Comparison of ENCODE assay signal across 20 cellular contexts in the genomic region with DNA sequence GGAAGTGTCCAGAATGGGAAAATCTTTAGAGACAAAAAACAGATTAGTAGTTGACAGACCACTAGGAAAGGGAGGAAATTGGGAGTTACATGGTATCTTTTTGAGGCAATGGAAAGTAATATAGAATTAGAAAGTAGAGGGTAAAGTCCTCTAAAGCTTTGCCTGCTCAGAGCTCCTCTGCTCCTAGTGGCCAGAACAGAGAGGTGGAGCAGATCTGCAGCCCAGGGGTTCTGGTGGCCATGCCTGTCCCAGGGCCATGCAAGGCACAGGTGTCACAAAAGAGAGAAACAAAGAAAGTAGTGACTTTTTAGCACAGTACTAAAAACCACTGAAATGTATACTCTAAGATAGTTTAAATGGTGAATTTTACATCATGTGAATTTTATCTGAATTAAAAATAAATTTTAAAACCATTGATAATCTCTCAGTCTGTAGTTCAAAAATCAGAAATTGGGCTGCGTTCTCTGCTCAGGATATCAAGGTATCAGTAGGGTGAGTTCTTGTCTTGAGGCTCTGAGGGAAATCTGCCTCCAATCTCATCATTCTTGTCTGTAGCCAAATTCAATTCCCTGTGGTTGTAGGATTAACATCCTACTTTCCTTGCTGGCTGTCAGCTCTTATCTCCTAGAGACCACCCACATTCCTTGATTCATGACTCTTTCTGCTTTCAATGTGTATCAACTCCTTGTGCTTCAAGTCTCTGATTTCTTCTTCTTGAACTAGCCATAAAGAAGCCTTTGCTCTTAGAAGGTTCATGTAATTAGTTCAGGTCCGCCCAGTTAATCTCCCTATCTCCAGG. TPM values are rescaled to one million over a fixed set of nuclear protein-coding genes. Genes with fewer than 3 reads are reported as not detected.
DNase-seq lines count a peak whose midpoint lies in the region; ATAC-seq, FAIRE-seq and TF ChIP-seq lines count a peak whose summit lies in the region.
"Had no signal": no experiment of that assay in that cellular context is flagged by ENCODE, and none has a peak within 500 bp of the region (broad histone marks: within the 10 kb centered on the region; RNA-seq: fewer than 3 reads in every experiment).

No MANE protein-coding gene starts in this region.

- H3K4me1 ChIP-seq in A549 = no peaks in the 10 kb centered on the region
- no peaks in the 10 kb centered on the region for H3K4me1 ChIP-seq in GM23338 (ENCODE audit: insufficient read depth)
- H3K4me1 ChIP-seq in RWPE2 (ENCODE audit: insufficient read depth, poor library complexity, severe bottlenecking) = no peaks in the 10 kb centered on the region
- H3K4me1 ChIP-seq: foreskin keratinocyte, sigmoid colon had no signal

- no peak for DNase-seq in A549 (ENCODE audit: low read depth in 1 of 2, low spot score in 1 of 2)
- DNase-seq in GM23338 (ENCODE audit: low spot score) = peak; percentile 53
- no peak for DNase-seq in RWPE2 (ENCODE audit: low spot score)
- DNase-seq in fibroblast of pulmonary artery (ENCODE audit: low read depth) = no peak
- no peak for DNase-seq in activated T-cell treated with anti-CD3 and anti-CD28 coated beads, Interleukin-2, amount 50 U/mL, for 1 hour
- no peak for DNase-seq in SKM-1 (lab: John Stamatoyannopoulos, UW; ENCODE audit: unreplicated experiment)
- no peak for DNase-seq in dermis blood vessel endothelial cell
- DNase-seq: activated B cell treated with CpG ODN at 0.5 μM for 24 hours; activated gamma-delta T cell treated with Interleukin-2 at 50 U/mL for 16 hours; aorta; COR-L47; foreskin keratinocyte; NCI-H2081 treated with DMSO at 0.1 percent for 48 hours; sigmoid colon; stimulated activated CD4-positive, alpha-beta T cell treated with anti-CD3 and anti-CD28 coated beads, Interleukin-4, amount 100 ng/mL, for 4 hours had no signal

- peaks cover 5% of the 10 kb centered on the region; the same call in 1 of the 3 replicates for H3K36me3 Mint-ChIP-seq in GM23338 (ENCODE audit: low read depth)
- H3K36me3 Mint-ChIP-seq: memory B cell had no signal

- H3K9me2 ChIP-seq in GM23338 (ENCODE audit: insufficient read depth) = no peaks in the 10 kb centered on the region

- 95% methylated on average over 2 of the region's 2 CpGs for WGBS in A549 (ENCODE audit: missing lambda C conversion rate)

- H4K20me1 ChIP-seq in GM23338 (replicated peaks; ENCODE audit: insufficient read depth) = no peaks in the 10 kb centered on the region

- no peak overlapping the region for H3K4me2 ChIP-seq in A549
- H3K4me2 ChIP-seq in GM23338 = no peak overlapping the region

- no peak for FAIRE-seq in A549 (lab: Jason Lieb, UNC)
- FAIRE-seq: urothelium cell line had no signal

- no peak overlapping the region for H3K4me3 Mint-ChIP-seq in GM23338
- H3K4me3 Mint-ChIP-seq: activated B cell treated with CpG ODN at 0.5 μM for 24 hours, memory B cell had no signal

- H2AFZ ChIP-seq in GM23338 = no peak overlapping the region

- no peaks in the 10 kb centered on the region for H3K36me3 ChIP-seq in GM23338 (ENCODE audit: insufficient read depth)
- H3K36me3 ChIP-seq in RWPE2 (ENCODE audit: low read depth) = no peaks in the 10 kb centered on the region
- H3K36me3 ChIP-seq: neutrophil, sigmoid colon had no signal

- TF ChIP-seq CTCF in A549 (IDR thresholded peaks at IDR 0.05) = no peak
- TF ChIP-seq CTCF in GM23338 (conservative IDR thresholded peaks at IDR 0.05; ENCODE audit: low read depth in 2 of 2) = peak; percentile 26 to 43
- peak; percentile 17 for TF ChIP-seq CTCF in RWPE2 (IDR thresholded peaks at IDR 0.05; ENCODE audit: poor library complexity, severe bottlenecking)
- TF ChIP-seq CTCF in fibroblast of pulmonary artery (IDR thresholded peaks at IDR 0.05; ENCODE audit: low read length, missing control alignments) = peak; percentile 11

- CTCF ChIA-PET in A549 (lab: Yijun Ruan, JAX) = interaction anchor here (1.3 kb wide), 1 partner anchor 39 kb away, joined by 4 read pairs; no protein-coding TSS in a partner anchor

- H3K27ac Mint-ChIP-seq in GM23338 = no peak overlapping the region
- H3K27ac Mint-ChIP-seq: activated B cell treated with CpG ODN at 0.5 μM for 24 hours, memory B cell had no signal

- TF ChIP-seq POLR2A in A549 (IDR thresholded peaks at IDR 0.05; ENCODE audit: low read length) = no peak

- POLR2A ChIA-PET in A549 (lab: Yijun Ruan, JAX) = no interaction called here

- H3K79me2 ChIP-seq in GM23338 (replicated peaks; ENCODE audit: insufficient read depth) = no peaks in the 10 kb centered on the region

- no peaks in the 10 kb centered on the region for H3F3A ChIP-seq in GM23338 (replicated peaks; ENCODE audit: low read depth)

- H3K27me3 Mint-ChIP-seq in GM23338 (ENCODE audit: insufficient read depth, low read depth, poor library complexity) = no peaks in the 10 kb centered on the region

- peaks cover 21% of the 10 kb centered on the region; the same call in 2 of the 3 replicates for H3K9me3 ChIP-seq in A549
- no peaks in the 10 kb centered on the region for H3K9me3 ChIP-seq in RWPE2 (ENCODE audit: severe bottlenecking)
- H3K9me3 ChIP-seq: neutrophil had no signal

- H3K4me3 ChIP-seq in A549 = no peak overlapping the region
- no peak overlapping the region for H3K4me3 ChIP-seq in GM23338
- H3K4me3 ChIP-seq in RWPE2 (ENCODE audit: severe bottlenecking) = no peak overlapping the region
- H3K4me3 ChIP-seq in fibroblast of pulmonary artery (replicated peaks; ENCODE audit: low read depth, low read length) = no peak overlapping the region
- H3K4me3 ChIP-seq: sigmoid colon, SK-N-MC had no signal

- no peak for TF ChIP-seq RAD21 in A549 (conservative IDR thresholded peaks at IDR 0.05 in 1 of 2, IDR thresholded peaks at IDR 0.05 in 1 of 2)

- no peak overlapping the region for H3K27ac ChIP-seq in A549
- no peak overlapping the region for H3K27ac ChIP-seq in GM23338 (ENCODE audit: low read depth)
- H3K27ac ChIP-seq in RWPE2 (ENCODE audit: poor library complexity, severe bottlenecking) = no peak overlapping the region
- H3K27ac ChIP-seq: foreskin keratinocyte, neutrophil, sigmoid colon, SK-N-MC had no signal

- ATAC-seq in A549 = peak; percentile 83 to 86; a peak in 5 of 6 replicates
- ATAC-seq in GM23338 = peak; percentile 85
- ATAC-seq in RWPE2 (ENCODE audit: low read depth) = peak; percentile 61; the same call in 1 of the 3 replicates
- ATAC-seq in GM18873 (IDR thresholded peaks at IDR 0.05; ENCODE audit: low FRiP score, unreplicated experiment) = no peak
- ATAC-seq: foreskin keratinocyte had no signal

- H3K27me3 ChIP-seq in GM23338 (ENCODE audit: insufficient read depth) (no peaks in the 10 kb centered on the region), RWPE2 (ENCODE audit: insufficient read depth, poor library complexity, severe bottlenecking) (no peaks in the 10 kb centered on the region)
- H3K27me3 ChIP-seq: foreskin keratinocyte, neutrophil, sigmoid colon had no signal

- TF ChIP-seq EP300 in A549 (IDR thresholded peaks at IDR 0.05) = no peak

- no peaks in the 10 kb centered on the region for H3K4me1 Mint-ChIP-seq in GM23338
- H3K4me1 Mint-ChIP-seq: activated B cell treated with CpG ODN at 0.5 μM for 24 hours, memory B cell had no signal

- H3K9me3 Mint-ChIP-seq in GM23338 = peaks cover 17% of the 10 kb centered on the region; the same call in 2 of the 3 replicates

TF ChIP-seq in A549, 52 proteins besides CTCF, POLR2A, EP300 and RAD21 (continues in another document):
- no peak for TF ChIP-seq FOSL2 (IDR thresholded peaks at IDR 0.05)
- no peak for TF ChIP-seq FOSL2 (CRISPR knock-in tag; IDR thresholded peaks at IDR 0.05)
- TF ChIP-seq, protein P1, sequence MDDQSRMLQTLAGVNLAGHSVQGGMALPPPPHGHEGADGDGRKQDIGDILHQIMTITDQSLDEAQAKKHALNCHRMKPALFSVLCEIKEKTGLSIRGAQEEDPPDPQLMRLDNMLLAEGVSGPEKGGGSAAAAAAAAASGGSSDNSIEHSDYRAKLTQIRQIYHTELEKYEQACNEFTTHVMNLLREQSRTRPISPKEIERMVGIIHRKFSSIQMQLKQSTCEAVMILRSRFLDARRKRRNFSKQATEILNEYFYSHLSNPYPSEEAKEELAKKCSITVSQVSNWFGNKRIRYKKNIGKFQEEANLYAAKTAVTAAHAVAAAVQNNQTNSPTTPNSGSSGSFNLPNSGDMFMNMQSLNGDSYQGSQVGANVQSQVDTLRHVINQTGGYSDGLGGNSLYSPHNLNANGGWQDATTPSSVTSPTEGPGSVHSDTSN (IDR thresholded peaks at IDR 0.05) = no peak
- TF ChIP-seq CHD2 (IDR thresholded peaks at IDR 0.05; ENCODE audit: low read length, partially characterized antibody) = no peak

TF ChIP-seq in GM23338, 12 proteins besides CTCF, POLR2A, EP300 and RAD21 (continues in another document):
- TF ChIP-seq EZH2 (IDR thresholded peaks at IDR 0.05; ENCODE audit: low read depth, unreplicated experiment) = no peak
- TF ChIP-seq, protein P2, sequence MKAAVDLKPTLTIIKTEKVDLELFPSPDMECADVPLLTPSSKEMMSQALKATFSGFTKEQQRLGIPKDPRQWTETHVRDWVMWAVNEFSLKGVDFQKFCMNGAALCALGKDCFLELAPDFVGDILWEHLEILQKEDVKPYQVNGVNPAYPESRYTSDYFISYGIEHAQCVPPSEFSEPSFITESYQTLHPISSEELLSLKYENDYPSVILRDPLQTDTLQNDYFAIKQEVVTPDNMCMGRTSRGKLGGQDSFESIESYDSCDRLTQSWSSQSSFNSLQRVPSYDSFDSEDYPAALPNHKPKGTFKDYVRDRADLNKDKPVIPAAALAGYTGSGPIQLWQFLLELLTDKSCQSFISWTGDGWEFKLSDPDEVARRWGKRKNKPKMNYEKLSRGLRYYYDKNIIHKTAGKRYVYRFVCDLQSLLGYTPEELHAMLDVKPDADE (IDR thresholded peaks at IDR 0.05) = no peak
- TF ChIP-seq JUNB (IDR thresholded peaks at IDR 0.05; ENCODE audit: unreplicated experiment) = no peak
- TF ChIP-seq CREB1 (CRISPR knock-in tag; IDR thresholded peaks at IDR 0.05; ENCODE audit: low read depth) = no peak

RNA-seq across cellular contexts. Expression of a gene that starts 23.6 kb away (rescaled TPM):
- polyA plus RNA-seq in A549 (2011; rRNA removed) = 13.8 and 13.9 TPM in 2 replicates
- polyA plus RNA-seq in A549 (2012; cell fraction: cytosol; rRNA removed) = 2.5 and 3.0 TPM in 2 replicates
- polyA plus RNA-seq in A549 (2012; cell fraction: nucleus; rRNA removed) = 1.2 and 1.4 TPM in 2 replicates
- polyA plus RNA-seq in A549 (2017; fragmentation: RNase III; extraction: RNeasy Plus Mini Kit Qiagen cat#74134 plus additional on column Dnase treatment) = 6.1 to 6.6 TPM (median 6.3 TPM) in 3 replicates
- polyA minus RNA-seq in A549 (2011; rRNA and poly(A)+ RNA removed) = 8.7 and 10.6 TPM in 2 replicates
- total RNA-seq in GM23338 (2014; rRNA removed; shearing (Covaris generic)) = 0.50 and 0.52 TPM in 2 replicates
- 0.18 and 0.23 TPM in 2 replicates for polyA plus RNA-seq in GM23338 (2016; fragmentation: Nextera tagmentation; extraction: Ambion mirVana)
- 0.19 and 0.51 TPM in 2 replicates for total RNA-seq in dermis blood vessel endothelial cell

RNA-seq across cellular contexts. Expression of a gene that starts 56.5 kb away (rescaled TPM):
- polyA plus RNA-seq in A549 (2011; rRNA removed) (6.0 and 9.3 TPM in 2 replicates), A549 (2017; fragmentation: RNase III; extraction: RNeasy Plus Mini Kit Qiagen cat#74134 plus additional on column Dnase treatment) (12.9 to 14.5 TPM (median 13.5 TPM) in 3 replicates), GM23338 (2016; fragmentation: Nextera tagmentation; extraction: Ambion mirVana) (12.6 and 13.9 TPM in 2 replicates)
- 5.3 and 5.4 TPM in 2 replicates for polyA plus RNA-seq in A549 (2012; cell fraction: cytosol; rRNA removed)
- polyA plus RNA-seq in A549 (2012; cell fraction: nucleus; rRNA removed) = 2.5 and 3.6 TPM in 2 replicates
- polyA minus RNA-seq in A549 (2011; rRNA and poly(A)+ RNA removed) = 3.4 and 3.6 TPM in 2 replicates
- 3.2 and 5.0 TPM in 2 replicates for total RNA-seq in GM23338 (2014; rRNA removed; shearing (Covaris generic))
- 0.51 and 1.6 TPM in 2 replicates for total RNA-seq in dermis blood vessel endothelial cell
